In the genomic region with DNA sequence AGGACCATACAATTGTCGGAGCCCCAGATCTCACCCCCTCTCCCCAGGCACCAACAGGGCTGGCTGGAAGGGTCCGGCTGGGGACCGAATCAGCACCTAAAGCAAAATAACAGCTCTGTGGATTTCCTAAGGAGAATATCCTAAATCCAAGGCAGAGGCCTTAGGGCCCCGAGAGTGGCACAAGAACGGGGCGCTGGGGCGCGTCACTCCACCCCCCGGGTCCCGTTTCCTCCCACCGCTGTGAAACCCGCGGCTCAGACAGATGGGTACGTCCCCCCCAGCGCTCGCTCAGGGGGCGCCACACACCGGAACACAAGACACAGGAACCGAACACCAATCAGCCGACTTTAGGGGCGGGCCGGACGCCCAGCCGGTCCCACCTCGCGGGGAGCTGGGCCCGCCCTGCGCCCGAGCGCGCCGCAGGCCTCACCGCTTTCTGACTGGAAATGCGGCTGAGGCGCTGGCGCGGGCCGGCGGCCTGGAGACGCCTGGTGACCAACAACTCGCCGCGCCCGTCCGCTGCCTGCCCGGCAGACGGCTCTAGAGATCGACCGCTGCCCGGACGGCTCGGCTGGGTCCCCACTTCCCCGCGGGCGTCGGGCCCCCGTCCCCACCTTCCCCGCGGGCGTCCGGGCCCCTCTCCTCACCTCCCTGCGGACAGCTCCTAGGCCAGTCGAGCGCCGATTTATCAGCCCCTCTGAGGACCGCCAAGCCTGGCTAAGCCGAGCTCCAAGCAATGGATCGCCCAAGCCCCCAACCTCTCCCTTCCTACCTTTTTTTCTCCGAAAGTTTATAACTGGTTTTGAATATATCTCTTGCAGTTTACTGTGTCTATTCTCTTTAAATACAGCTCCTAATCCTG, we compare ENCODE assay signal across 9 cellular contexts. TPM values are rescaled to one million over a fixed set of nuclear protein-coding genes. Genes with fewer than 3 reads are reported as not detected.
DNase-seq lines count a peak whose midpoint lies in the region; ATAC-seq and TF ChIP-seq lines count a peak whose summit lies in the region.
"Had no signal": no experiment of that assay in that cellular context is flagged by ENCODE, and none has a peak within 500 bp of the region (broad histone marks: within the 10 kb centered on the region; RNA-seq: fewer than 3 reads in every experiment).

A gene with protein sequence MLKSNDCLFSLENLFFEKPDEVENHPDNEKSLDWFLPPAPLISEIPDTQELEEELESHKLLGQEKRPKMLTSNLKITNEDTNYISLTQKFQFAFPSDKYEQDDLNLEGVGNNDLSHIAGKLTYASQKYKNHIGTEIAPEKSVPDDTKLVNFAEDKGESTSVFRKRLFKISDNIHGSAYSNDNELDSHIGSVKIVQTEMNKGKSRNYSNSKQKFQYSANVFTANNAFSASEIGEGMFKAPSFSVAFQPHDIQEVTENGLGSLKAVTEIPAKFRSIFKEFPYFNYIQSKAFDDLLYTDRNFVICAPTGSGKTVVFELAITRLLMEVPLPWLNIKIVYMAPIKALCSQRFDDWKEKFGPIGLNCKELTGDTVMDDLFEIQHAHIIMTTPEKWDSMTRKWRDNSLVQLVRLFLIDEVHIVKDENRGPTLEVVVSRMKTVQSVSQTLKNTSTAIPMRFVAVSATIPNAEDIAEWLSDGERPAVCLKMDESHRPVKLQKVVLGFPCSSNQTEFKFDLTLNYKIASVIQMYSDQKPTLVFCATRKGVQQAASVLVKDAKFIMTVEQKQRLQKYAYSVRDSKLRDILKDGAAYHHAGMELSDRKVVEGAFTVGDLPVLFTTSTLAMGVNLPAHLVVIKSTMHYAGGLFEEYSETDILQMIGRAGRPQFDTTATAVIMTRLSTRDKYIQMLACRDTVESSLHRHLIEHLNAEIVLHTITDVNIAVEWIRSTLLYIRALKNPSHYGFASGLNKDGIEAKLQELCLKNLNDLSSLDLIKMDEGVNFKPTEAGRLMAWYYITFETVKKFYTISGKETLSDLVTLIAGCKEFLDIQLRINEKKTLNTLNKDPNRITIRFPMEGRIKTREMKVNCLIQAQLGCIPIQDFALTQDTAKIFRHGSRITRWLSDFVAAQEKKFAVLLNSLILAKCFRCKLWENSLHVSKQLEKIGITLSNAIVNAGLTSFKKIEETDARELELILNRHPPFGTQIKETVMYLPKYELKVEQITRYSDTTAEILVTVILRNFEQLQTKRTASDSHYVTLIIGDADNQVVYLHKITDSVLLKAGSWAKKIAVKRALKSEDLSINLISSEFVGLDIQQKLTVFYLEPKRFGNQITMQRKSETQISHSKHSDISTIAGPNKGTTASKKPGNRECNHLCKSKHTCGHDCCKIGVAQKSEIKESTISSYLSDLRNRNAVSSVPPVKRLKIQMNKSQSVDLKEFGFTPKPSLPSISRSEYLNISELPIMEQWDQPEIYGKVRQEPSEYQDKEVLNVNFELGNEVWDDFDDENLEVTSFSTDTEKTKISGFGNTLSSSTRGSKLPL (N-terminal part only) (minus strand): TSS at position 687 of the 862 bp plus-strand sequence. CDS start 3,755 bp downstream, outside the sequence.

- peaks cover 9% of the 10 kb centered on the region for H3K4me1 ChIP-seq in mononuclear cell (ENCODE audit: insufficient read depth, low read length)

- DNase-seq in AG20443 (ENCODE audit: low spot score) (peak; percentile 88), NCI-H2227 treated with DMSO at 0.1 percent for 48 hours (lab: John Stamatoyannopoulos, UW) (peak; percentile 94), epithelial cell of esophagus (ENCODE audit: low read depth) (peak; percentile 68)
- DNase-seq in activated CD8-positive, alpha-beta memory T cell treated with anti-CD3 and anti-CD28 coated beads for 4 hours (ENCODE audit: low read depth in 2 of 2), result peak; percentile 33
- peak; percentile 58 for DNase-seq in stimulated activated CD8-positive, alpha-beta memory T cell treated with anti-CD3 and anti-CD28 coated beads, Interleukin-4, amount 100 ng/mL, for 24 hours (ENCODE audit: low read depth)

- peaks cover 51% of the 10 kb centered on the region for H3K27me3 ChIP-seq in mononuclear cell (ENCODE audit: insufficient read depth, low read length)

- peak; percentile 97 for ATAC-seq in GM18868 (IDR thresholded peaks at IDR 0.05; ENCODE audit: unreplicated experiment)
- peak; percentile 87 for ATAC-seq in HG03097 (IDR thresholded peaks at IDR 0.05; ENCODE audit: low FRiP score, unreplicated experiment)

- H3K9me3 ChIP-seq in mononuclear cell (ENCODE audit: low read depth, low read length), result no peaks in the 10 kb centered on the region

- H3K4me3 ChIP-seq in epithelial cell of esophagus (ENCODE audit: low read length) (peak within 1 kb of the TSS; percentile 46), mononuclear cell (ENCODE audit: low read length) (peak within 1 kb of the TSS; percentile 26)

- no peak for TF ChIP-seq CTCF in epithelial cell of esophagus (IDR thresholded peaks at IDR 0.05; ENCODE audit: insufficient read depth, low read depth, low read length, missing control alignments)

RNA-seq across cellular contexts. Expression of the gene that starts here (rescaled TPM):
- total RNA-seq in mononuclear cell, result 0.10 TPM
- total RNA-seq: T-helper 2 cell treated with Interferon-gamma antibody and Interleukin-4, amounts not matched to agents 100 ng/mL and 5 ng/mL, for 36 hours had no signal

Comparison
In these comparisons a context has a peak if more than half of its experiments do, and no peak if none do; other contexts are left out.
1. Peak in every context shown above with its lines: DNase-seq, ATAC-seq and H3K4me3 ChIP-seq.
2. DNase-seq: peak in every context shown above with its lines; median percentile 94 in NCI-H2227 treated with DMSO at 0.1 percent for 48 hours; 88 in AG20443; 68 in epithelial cell of esophagus; 58 in stimulated activated CD8-positive, alpha-beta memory T cell treated with anti-CD3 and anti-CD28 coated beads, Interleukin-4, amount 100 ng/mL, for 24 hours; 33 in activated CD8-positive, alpha-beta memory T cell treated with anti-CD3 and anti-CD28 coated beads for 4 hours.